1 cellular context compared by ENCODE assay signal in the genomic region with DNA sequence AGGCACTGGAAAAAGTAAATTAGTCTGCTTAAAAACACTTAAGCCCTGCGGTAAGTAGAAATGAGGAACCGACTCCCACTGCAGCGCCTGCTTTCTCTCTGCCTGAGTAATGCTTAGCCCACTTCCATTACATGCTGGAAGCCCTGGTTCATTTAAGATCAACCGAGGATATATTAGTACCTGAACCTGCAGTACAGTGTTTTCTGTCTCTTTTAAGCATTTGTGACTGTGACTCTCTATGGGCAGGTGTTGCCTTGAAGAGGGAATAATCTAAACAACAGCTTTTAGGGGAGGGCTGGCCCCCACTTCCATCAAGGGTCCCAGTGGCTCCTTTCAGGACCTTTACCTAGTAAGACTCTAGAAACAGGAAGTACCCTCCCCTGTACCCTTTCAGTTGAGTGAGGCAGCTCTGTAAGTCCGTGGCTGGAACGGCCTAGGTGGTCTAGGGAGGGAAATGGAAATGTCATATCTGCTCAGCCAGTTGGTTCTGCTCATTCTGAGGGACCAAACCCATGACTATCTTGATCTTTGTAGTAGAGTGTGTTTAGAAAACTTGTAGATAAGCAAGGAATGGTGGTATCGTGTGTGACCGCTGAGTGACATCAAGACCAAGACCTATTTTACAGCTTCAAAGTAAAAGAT.
TF ChIP-seq lines count a peak whose summit lies in the region.

No MANE protein-coding gene starts in this region.

TF ChIP-seq in K562, 482 proteins besides CTCF, POLR2A, EP300 and RAD21 (continued from another document and continues in another):
- TF ChIP-seq KLF16 (IDR thresholded peaks at IDR 0.05) (peak; percentile 94), ELF1 (tag; IDR thresholded peaks at IDR 0.05) (peak; percentile 63), ZNF830 (CRISPR knock-in tag; IDR thresholded peaks at IDR 0.05) (no peak), GATAD2B (IDR thresholded peaks at IDR 0.05; ENCODE audit: borderline replicate concordance) (peak; percentile 20; the same call in 1 of the 2 replicates), ZNF175 (CRISPR knock-in tag; IDR thresholded peaks at IDR 0.05; ENCODE audit: low read depth) (no peak), ZFPM2 (CRISPR knock-in tag; IDR thresholded peaks at IDR 0.05) (no peak), NCOA4 (IDR thresholded peaks at IDR 0.05; ENCODE audit: partially characterized antibody) (no peak), ZNF586 (CRISPR knock-in tag; conservative IDR thresholded peaks at IDR 0.05) (no peak), LCOR (CRISPR knock-in tag; IDR thresholded peaks at IDR 0.05) (no peak), RBFOX2 (IDR thresholded peaks at IDR 0.05; ENCODE audit: low read depth, low read length) (no peak), TCF7L2 (IDR thresholded peaks at IDR 0.05; ENCODE audit: low read depth, low read length) (no peak), FOXK1 (CRISPR knock-in tag; IDR thresholded peaks at IDR 0.05; ENCODE audit: borderline replicate concordance) (no peak), ZNF395 (CRISPR knock-in tag; IDR thresholded peaks at IDR 0.05) (peak; percentile 46; the same call in 1 of the 2 replicates), FOSL1 (tag; conservative IDR thresholded peaks at IDR 0.05) (peak; percentile 43), ATF6 (CRISPR knock-in tag; IDR thresholded peaks at IDR 0.05) (no peak), CREBBP (IDR thresholded peaks at IDR 0.05; ENCODE audit: low read depth, low read length) (no peak), PHTF2 (CRISPR knock-in tag; IDR thresholded peaks at IDR 0.05) (no peak), MBD1 (CRISPR knock-in tag; IDR thresholded peaks at IDR 0.05) (no peak), RERE (CRISPR knock-in tag; IDR thresholded peaks at IDR 0.05; ENCODE audit: borderline replicate concordance) (no peak), ZEB2 (IDR thresholded peaks at IDR 0.05) (peak; percentile 49; the same call in 1 of the 2 replicates), CEBPZ (IDR thresholded peaks at IDR 0.05; ENCODE audit: borderline replicate concordance, low read depth, low read length) (no peak), GABPA (tag; conservative IDR thresholded peaks at IDR 0.05; ENCODE audit: low read depth) (peak; percentile 57; the same call in 1 of the 2 replicates), ZZZ3 (IDR thresholded peaks at IDR 0.05) (no peak), PHB2 (IDR thresholded peaks at IDR 0.05; ENCODE audit: low read depth) (peak; percentile 85), ZNF316 (IDR thresholded peaks at IDR 0.05) (no peak), HOMEZ (CRISPR knock-in tag; IDR thresholded peaks at IDR 0.05) (no peak), RBM39 (optimal IDR thresholded peaks at IDR 0.05; ENCODE audit: low read depth, low read length) (no peak), ZNF445 (CRISPR knock-in tag; IDR thresholded peaks at IDR 0.05; ENCODE audit: low read depth) (no peak), ZNF232 (CRISPR knock-in tag; IDR thresholded peaks at IDR 0.05) (no peak), MAZ (CRISPR knock-in tag; conservative IDR thresholded peaks at IDR 0.05 in 1 of 2, IDR thresholded peaks at IDR 0.05 in 1 of 2) (peak; percentile 37 to 47; a peak in 2 of 4 replicates), FUS (optimal IDR thresholded peaks at IDR 0.05; ENCODE audit: low read depth, low read length) (no peak), KHSRP (IDR thresholded peaks at IDR 0.05) (peak; percentile 31; the same call in 1 of the 2 replicates), MAFG (tag; conservative IDR thresholded peaks at IDR 0.05) (no peak), NR4A1 (CRISPR knock-in tag; IDR thresholded peaks at IDR 0.05) (no peak), NR4A1 (tag; IDR thresholded peaks at IDR 0.05) (0 out of 2 replicates have a peak, but pooled peaks have one; percentile 19), PKNOX1 (IDR thresholded peaks at IDR 0.05) (peak; percentile 87), MECOM (CRISPR knock-in tag; IDR thresholded peaks at IDR 0.05) (no peak), L3MBTL2 (IDR thresholded peaks at IDR 0.05) (peak; percentile 19; the same call in 1 of the 2 replicates)
- TF ChIP-seq, protein P1, sequence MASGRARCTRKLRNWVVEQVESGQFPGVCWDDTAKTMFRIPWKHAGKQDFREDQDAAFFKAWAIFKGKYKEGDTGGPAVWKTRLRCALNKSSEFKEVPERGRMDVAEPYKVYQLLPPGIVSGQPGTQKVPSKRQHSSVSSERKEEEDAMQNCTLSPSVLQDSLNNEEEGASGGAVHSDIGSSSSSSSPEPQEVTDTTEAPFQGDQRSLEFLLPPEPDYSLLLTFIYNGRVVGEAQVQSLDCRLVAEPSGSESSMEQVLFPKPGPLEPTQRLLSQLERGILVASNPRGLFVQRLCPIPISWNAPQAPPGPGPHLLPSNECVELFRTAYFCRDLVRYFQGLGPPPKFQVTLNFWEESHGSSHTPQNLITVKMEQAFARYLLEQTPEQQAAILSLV (tag; IDR thresholded peaks at IDR 0.05): no peak
- TF ChIP-seq, protein P2, sequence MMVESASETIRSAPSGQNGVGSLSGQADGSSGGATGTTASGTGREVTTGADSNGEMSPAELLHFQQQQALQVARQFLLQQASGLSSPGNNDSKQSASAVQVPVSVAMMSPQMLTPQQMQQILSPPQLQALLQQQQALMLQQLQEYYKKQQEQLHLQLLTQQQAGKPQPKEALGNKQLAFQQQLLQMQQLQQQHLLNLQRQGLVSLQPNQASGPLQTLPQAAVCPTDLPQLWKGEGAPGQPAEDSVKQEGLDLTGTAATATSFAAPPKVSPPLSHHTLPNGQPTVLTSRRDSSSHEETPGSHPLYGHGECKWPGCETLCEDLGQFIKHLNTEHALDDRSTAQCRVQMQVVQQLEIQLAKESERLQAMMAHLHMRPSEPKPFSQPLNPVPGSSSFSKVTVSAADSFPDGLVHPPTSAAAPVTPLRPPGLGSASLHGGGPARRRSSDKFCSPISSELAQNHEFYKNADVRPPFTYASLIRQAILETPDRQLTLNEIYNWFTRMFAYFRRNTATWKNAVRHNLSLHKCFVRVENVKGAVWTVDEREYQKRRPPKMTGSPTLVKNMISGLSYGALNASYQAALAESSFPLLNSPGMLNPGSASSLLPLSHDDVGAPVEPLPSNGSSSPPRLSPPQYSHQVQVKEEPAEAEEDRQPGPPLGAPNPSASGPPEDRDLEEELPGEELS (CRISPR knock-in tag; IDR thresholded peaks at IDR 0.05; ENCODE audit: borderline replicate concordance): no peak
